In genomic region chr20:58148891-58149290, GRCh38 we compare ENCODE assay signal across 19 cellular contexts.
"Had no signal": no experiment of that assay in that cellular context is flagged by ENCODE, and none has a peak within 500 bp of the region (broad histone marks: within the 10 kb centered on the region; RNA-seq: fewer than 3 reads in every experiment).

No MANE protein-coding gene starts in this region.

- H3K4me1 ChIP-seq: colonic mucosa, upper lobe of left lung had no signal

- FAIRE-seq: islet of Langerhans had no signal

- ATAC-seq: gastrocnemius medialis; heart left ventricle; left cardiac atrium; mucosa of descending colon; SK-N-SH treated with all-trans-retinoic acid at 6 μM for 48 hours; stimulated activated naive B cell treated with anti-CD40 and anti-IgM and Interleukin-4, amounts not matched to agents 10 μg/mL and 1 μg/mL and 100 μg/mL, for 72 hours had no signal

- H3K36me3 ChIP-seq: colonic mucosa, esophagus muscularis mucosa, gastrocnemius medialis, heart left ventricle, prostate gland, upper lobe of left lung had no signal

- H3K27me3 ChIP-seq: colonic mucosa, testis, upper lobe of left lung had no signal

- H3K9me3 ChIP-seq: colonic mucosa, gastrocnemius medialis, heart left ventricle, mucosa of descending colon, prostate gland, testis, upper lobe of left lung had no signal

- DNase-seq: activated CD4-positive, alpha-beta T cell treated with anti-CD3 and anti-CD28 coated beads for 1 hour; activated CD4-positive, alpha-beta T cell treated with anti-CD3 and anti-CD28 coated beads, Interleukin-2, amount 50 U/mL, for 1 hour; activated naive CD4-positive, alpha-beta T cell treated with anti-CD3 and anti-CD28 coated beads, Interleukin-2, amount 10 ng/mL, durations not matched to agents 7 days and 5 days; activated T-cell treated with anti-CD3 and anti-CD28 coated beads, Interleukin-2, amount 50 U/mL, for 1 hour; anterior cingulate cortex; colonic mucosa; gastrocnemius medialis; heart left ventricle; left cardiac atrium; mucosa of descending colon; stimulated activated CD4-positive, alpha-beta T cell treated with anti-CD3 and anti-CD28 coated beads, Interleukin-2, amount 100 ng/mL, for 48 hours; stimulated activated CD8-positive, alpha-beta memory T cell treated with anti-CD3 and anti-CD28 coated beads, Interleukin-4, amount 100 ng/mL, for 48 hours; stimulated activated naive B cell treated with anti-CD40 and anti-IgM and Interleukin-4, amounts not matched to agents 10 μg/mL and 1 μg/mL and 100 μg/mL, for 72 hours; testis; upper lobe of left lung had no signal

- H3K27ac ChIP-seq: colonic mucosa, esophagus muscularis mucosa, gastrocnemius medialis, heart left ventricle, prostate gland, testis, upper lobe of left lung had no signal

- H3K4me3 ChIP-seq: colonic mucosa, esophagus muscularis mucosa, gastrocnemius medialis, heart left ventricle, mucosa of descending colon, prostate gland, testis, upper lobe of left lung had no signal
